ENCODE assay signal across 8 cellular contexts in the genomic region with DNA sequence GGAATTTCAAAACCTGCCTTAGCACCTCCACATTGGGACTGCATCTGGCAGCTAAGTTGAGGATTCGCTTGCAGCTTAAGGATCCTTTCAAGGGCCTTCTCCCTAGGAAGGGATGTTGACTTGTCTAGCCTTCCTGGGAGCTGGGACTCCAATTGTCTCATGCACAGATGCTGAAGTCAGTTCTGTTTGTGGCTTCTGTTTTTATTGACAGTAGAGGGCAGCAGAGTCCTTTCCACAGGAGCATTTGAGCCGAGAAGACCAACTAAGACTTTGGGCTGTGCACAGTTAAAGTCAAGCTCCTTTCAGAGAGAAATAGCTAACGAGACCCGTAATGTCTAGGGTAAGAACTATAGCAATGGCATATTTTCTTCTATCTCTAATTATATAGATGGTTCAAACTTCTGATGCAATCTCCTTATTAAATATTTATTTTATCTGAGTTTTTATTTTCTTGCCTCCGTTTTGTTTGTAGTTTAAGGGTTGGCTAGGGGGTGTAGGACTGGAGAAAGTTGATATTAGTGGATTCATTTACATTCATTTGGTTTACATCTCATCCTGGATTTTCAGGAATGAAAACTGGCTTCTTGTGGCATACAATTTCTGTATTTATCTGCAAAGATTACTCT. TPM values are rescaled to one million over a fixed set of nuclear protein-coding genes. Genes with fewer than 3 reads are reported as not detected.
DNase-seq lines count a peak whose midpoint lies in the region; ATAC-seq, FAIRE-seq and TF ChIP-seq lines count a peak whose summit lies in the region.
"Had no signal": no experiment of that assay in that cellular context is flagged by ENCODE, and none has a peak within 500 bp of the region (broad histone marks: within the 10 kb centered on the region; RNA-seq: fewer than 3 reads in every experiment).

No MANE protein-coding gene starts in this region.

- 3% methylated on average over 5 of the region's 5 CpGs for WGBS in K562 (ENCODE audit: insufficient coverage, low coverage, missing lambda C conversion rate)
- WGBS in iPS DF 6.9 (ENCODE audit: insufficient coverage, insufficient read length), result no CpG with 5 or more reads among the region's 5 CpGs

- TF ChIP-seq EP300 in K562 (IDR thresholded peaks at IDR 0.05; ENCODE audit: low read length), result no peak

- TF ChIP-seq RAD21 in K562 (CRISPR knock-in tag; conservative IDR thresholded peaks at IDR 0.05 in 1 of 2, IDR thresholded peaks at IDR 0.05 in 1 of 2), result peak; percentile 71 to 79

- CTCF ChIA-PET in K562 (lab: Yijun Ruan, JAX; ENCODE audit: low intra/inter-chr PET ratio), result interaction anchor here (0.5 to 1.3 kb wide), 3 partner anchors 98 to 1938 kb away, joined by 3 to 5 read pairs (median 3); no protein-coding TSS in a partner anchor

- ATAC-seq in GM19467 (IDR thresholded peaks at IDR 0.05; ENCODE audit: unreplicated experiment), result peak; percentile 64
- ATAC-seq in K562, result peak; percentile 89

- BruUV-seq in K562 (replicated peaks; lab: Mats Ljungman, UMichigan), result no TSS peak

- TF ChIP-seq POLR2A in K562 (conservative IDR thresholded peaks at IDR 0.05), result no peak

- POLR2A ChIA-PET in K562 (lab: Yijun Ruan, JAX), result no interaction called here

- H4K20me1 ChIP-seq in OCI-LY1 (ENCODE audit: insufficient read depth, low read length) (no peaks in the 10 kb centered on the region), K562 (replicated peaks; ENCODE audit: control insufficient read depth, insufficient read depth, low read length) (no peaks in the 10 kb centered on the region)

- H3K9me1 ChIP-seq in K562 (ENCODE audit: control insufficient read depth, insufficient read depth, low read length), result no peaks in the 10 kb centered on the region

- intact Hi-C loops in K562 (cut with micrococcal nuclease), result loop anchor here (5.0 kb wide), 1 partner anchor 1939 kb away; no protein-coding TSS in a partner anchor

- H3K9ac ChIP-seq in OCI-LY1 (ENCODE audit: low read length) (no peak overlapping the region), K562 (ENCODE audit: insufficient read depth in 1 of 2, low read depth in 2 of 2, low read length in 2 of 2) (no peak overlapping the region)

- no peak overlapping the region for H3K4me2 ChIP-seq in OCI-LY1 (ENCODE audit: low read length)
- H3K4me2 ChIP-seq in K562 (ENCODE audit: insufficient read depth, low read length), result no peak overlapping the region

- H3K4me1 ChIP-seq in OCI-LY1 (ENCODE audit: insufficient read depth, low read length, severe bottlenecking) (no peaks in the 10 kb centered on the region), K562 (replicated peaks in 1 of 2; ENCODE audit: control insufficient read depth in 2 of 2, insufficient read depth in 2 of 2, low read length in 2 of 2) (no peaks in the 10 kb centered on the region), iPS DF 6.9 (ENCODE audit: control insufficient read depth, insufficient read depth, low read length) (peaks cover 3% of the 10 kb centered on the region; the same call in 1 of the 2 replicates)

- H3K36me3 ChIP-seq in OCI-LY1 (ENCODE audit: insufficient read depth, low read length), result no peaks in the 10 kb centered on the region
- H3K36me3 ChIP-seq in K562 (ENCODE audit: control insufficient read depth, insufficient read depth, low read length), result no peaks in the 10 kb centered on the region
- H3K36me3 ChIP-seq in iPS DF 6.9 (ENCODE audit: control insufficient read depth, insufficient read depth, low read length), result no peaks in the 10 kb centered on the region

- no peaks in the 10 kb centered on the region for H3K79me2 ChIP-seq in OCI-LY1 (ENCODE audit: insufficient read depth, low read length)
- H3K79me2 ChIP-seq in K562 (ENCODE audit: control insufficient read depth, insufficient read depth, low read length), result no peaks in the 10 kb centered on the region

- FAIRE-seq in HTR-8/SVneo (lab: Jason Lieb, UNC) (no peak), K562 (lab: Jason Lieb, UNC) (peak; percentile 84)
- FAIRE-seq: colon had no signal

- DNase-seq in EL (peak; percentile 58), HTR-8/SVneo (ENCODE audit: insufficient read length, low spot score) (peak; percentile 40), K562 (ENCODE audit: extremely low read depth in 1 of 4, low spot score in 3 of 4) (peak; percentile 18 to 64 (median 24)), iPS DF 6.9 (ENCODE audit: low read depth, low spot score) (peak; percentile 67)
- peak; percentile 13 for DNase-seq in stimulated activated CD4-positive, alpha-beta T cell treated with anti-CD3 and anti-CD28 coated beads, Interleukin-2, amount 100 ng/mL, for 4 hours (ENCODE audit: low read depth)

- H3K9me3 ChIP-seq in OCI-LY1 (ENCODE audit: low read length), result no peaks in the 10 kb centered on the region
- H3K9me3 ChIP-seq in K562 (replicated peaks; ENCODE audit: control insufficient read depth, insufficient read depth, low read depth, low read length), result no peaks in the 10 kb centered on the region
- H3K9me3 ChIP-seq in iPS DF 6.9 (ENCODE audit: control insufficient read depth, insufficient read depth, low read length), result no peaks in the 10 kb centered on the region

- H3K27me3 ChIP-seq in OCI-LY1 (ENCODE audit: insufficient read depth, low read length) (no peaks in the 10 kb centered on the region), K562 (ENCODE audit: control insufficient read depth in 2 of 2, insufficient read depth in 2 of 2, low read length in 2 of 2) (peaks cover 0 to 6% of the 10 kb centered on the region in 2 experiments; a peak in 1 of 5 replicates), iPS DF 6.9 (ENCODE audit: control insufficient read depth, insufficient read depth, low read length) (no peaks in the 10 kb centered on the region)

- peak; percentile 64 for TF ChIP-seq CTCF in OCI-LY1 (IDR thresholded peaks at IDR 0.05; ENCODE audit: low read length)
- peak; percentile 60 to 65 (median 64) for TF ChIP-seq CTCF in K562 (IDR thresholded peaks at IDR 0.05 in 2 of 3, conservative IDR thresholded peaks at IDR 0.05 in 1 of 3; ENCODE audit: insufficient read depth in 2 of 3, low read depth in 1 of 3, low read length in 3 of 3)

- no peak overlapping the region for H2AFZ ChIP-seq in OCI-LY1 (ENCODE audit: low read length)
- no peak overlapping the region for H2AFZ ChIP-seq in K562 (ENCODE audit: low read depth, low read length)

- in situ Hi-C loops in K562 (cut with MboI), result loop anchor here (25.0 kb wide), 2 partner anchors 849 to 1949 kb away; no protein-coding TSS in a partner anchor

- H3K9me2 ChIP-seq in OCI-LY1 (ENCODE audit: low read depth, low read length), result no peaks in the 10 kb centered on the region

- H3K27ac ChIP-seq in OCI-LY1 (ENCODE audit: low read depth, low read length, poor library complexity, severe bottlenecking) (no peak overlapping the region), K562 (ENCODE audit: extremely low read depth, low read depth, low read length) (no peak overlapping the region), iPS DF 6.9 (ENCODE audit: low read length) (no peak overlapping the region)

- H3F3A ChIP-seq in OCI-LY1 (ENCODE audit: insufficient read depth, low read length), result no peaks in the 10 kb centered on the region

- H3K4me3 ChIP-seq in OCI-LY1 (ENCODE audit: low read depth, low read length, poor library complexity, severe bottlenecking), result no peak overlapping the region
- H3K4me3 ChIP-seq in K562, result no peak overlapping the region
- H3K4me3 ChIP-seq in iPS DF 6.9 (ENCODE audit: low read length), result no peak overlapping the region

TF ChIP-seq in K562, 482 proteins besides CTCF, POLR2A, EP300 and RAD21 (continues in another document):
- TF ChIP-seq TSC22D4 (tag; IDR thresholded peaks at IDR 0.05), result no peak
- no peak for TF ChIP-seq POU5F1 (IDR thresholded peaks at IDR 0.05; ENCODE audit: borderline replicate concordance, low read depth, low read length, partially characterized antibody)
- TF ChIP-seq SMC3 (conservative IDR thresholded peaks at IDR 0.05; ENCODE audit: insufficient read depth, low read depth, low read length), result 0 out of 2 replicates have a peak, but pooled peaks have one; percentile 22
- no peak for TF ChIP-seq ZNF165 (CRISPR knock-in tag; IDR thresholded peaks at IDR 0.05; ENCODE audit: borderline replicate concordance)
- TF ChIP-seq NFATC3 (IDR thresholded peaks at IDR 0.05), result no peak
- TF ChIP-seq CHD2 (IDR thresholded peaks at IDR 0.05; ENCODE audit: low read depth, low read length), result no peak
- TF ChIP-seq, protein P1, sequence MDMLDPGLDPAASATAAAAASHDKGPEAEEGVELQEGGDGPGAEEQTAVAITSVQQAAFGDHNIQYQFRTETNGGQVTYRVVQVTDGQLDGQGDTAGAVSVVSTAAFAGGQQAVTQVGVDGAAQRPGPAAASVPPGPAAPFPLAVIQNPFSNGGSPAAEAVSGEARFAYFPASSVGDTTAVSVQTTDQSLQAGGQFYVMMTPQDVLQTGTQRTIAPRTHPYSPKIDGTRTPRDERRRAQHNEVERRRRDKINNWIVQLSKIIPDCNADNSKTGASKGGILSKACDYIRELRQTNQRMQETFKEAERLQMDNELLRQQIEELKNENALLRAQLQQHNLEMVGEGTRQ (CRISPR knock-in tag; IDR thresholded peaks at IDR 0.05), result no peak
- TF ChIP-seq PURB (CRISPR knock-in tag; IDR thresholded peaks at IDR 0.05; ENCODE audit: low read depth), result no peak
- TF ChIP-seq STAG1 (CRISPR knock-in tag; IDR thresholded peaks at IDR 0.05; ENCODE audit: borderline replicate concordance), result peak; percentile 65; the same call in 1 of the 2 replicates

RNA-seq across cellular contexts. Expression of a gene that starts 59.7 kb away (rescaled TPM):
- 7.1 and 16.3 TPM in 2 replicates for total RNA-seq in K562 (2011; cell fraction: chromatin; rRNA removed; ENCODE audit: low replicate concordance)
- 2.1 and 2.8 TPM in 2 replicates for total RNA-seq in K562 (2011; cell fraction: nucleolus; rRNA removed)
- total RNA-seq in K562 (2011; cell fraction: nucleoplasm; rRNA removed), result 6.5 and 6.6 TPM in 2 replicates
- total RNA-seq in K562 (2014; rRNA removed) (2.7 and 4.8 TPM in 2 replicates), K562 (2014; rRNA removed; fragmentation: Illumina TruSeq; extraction: Trizol) (9.1 and 10.9 TPM in 2 replicates), K562 (2015; rRNA removed; fragmentation: Illumina TruSeq; extraction: Trizol) (9.1 and 10.5 TPM in 2 replicates), K562 (2021) (7.7 and 7.8 TPM in 2 replicates)
- polyA plus RNA-seq in K562 (2011; rRNA removed) (4.5 and 5.9 TPM in 2 replicates), K562 (2014; fragmentation: Illumina TruSeq; extraction: Trizol) (5.6 and 6.5 TPM in 2 replicates), K562 (2014; fragmentation: Nextera tagmentation; extraction: Ambion mirVana) (1 to 10 TPM; 2.8 to 3.7 TPM), K562 (2014; rRNA removed) (3.6 and 4.4 TPM in 2 replicates)
- 0.39 and 2.1 TPM in 2 replicates for polyA plus RNA-seq in K562 (2011; cell fraction: cytosol; rRNA removed)
- 2.3 and 2.8 TPM in 2 replicates for polyA plus RNA-seq in K562 (2011; cell fraction: nucleus; rRNA removed)
- polyA plus RNA-seq in K562 (2012), result 3.8 and 3.9 TPM in 2 replicates
- polyA minus RNA-seq in K562 (2011; rRNA and poly(A)+ RNA removed), result 10.6 and 12.0 TPM in 2 replicates
- polyA minus RNA-seq in K562 (2011; cell fraction: cytosol; rRNA and poly(A)+ RNA removed), result 1.5 and 3.4 TPM in 2 replicates
- 3.2 and 8.4 TPM in 2 replicates for polyA minus RNA-seq in K562 (2011; cell fraction: nucleus; rRNA and poly(A)+ RNA removed)

Comparison
In these comparisons a context has a peak if more than half of its experiments do, and no peak if none do; other contexts are left out.
1. DNase-seq: peak in every context shown above with its lines; median percentile 67 in iPS DF 6.9; 58 in EL; 40 in HTR-8/SVneo; 24 in K562; 13 in stimulated activated CD4-positive, alpha-beta T cell treated with anti-CD3 and anti-CD28 coated beads, Interleukin-2, amount 100 ng/mL, for 4 hours.